In the genomic region with DNA sequence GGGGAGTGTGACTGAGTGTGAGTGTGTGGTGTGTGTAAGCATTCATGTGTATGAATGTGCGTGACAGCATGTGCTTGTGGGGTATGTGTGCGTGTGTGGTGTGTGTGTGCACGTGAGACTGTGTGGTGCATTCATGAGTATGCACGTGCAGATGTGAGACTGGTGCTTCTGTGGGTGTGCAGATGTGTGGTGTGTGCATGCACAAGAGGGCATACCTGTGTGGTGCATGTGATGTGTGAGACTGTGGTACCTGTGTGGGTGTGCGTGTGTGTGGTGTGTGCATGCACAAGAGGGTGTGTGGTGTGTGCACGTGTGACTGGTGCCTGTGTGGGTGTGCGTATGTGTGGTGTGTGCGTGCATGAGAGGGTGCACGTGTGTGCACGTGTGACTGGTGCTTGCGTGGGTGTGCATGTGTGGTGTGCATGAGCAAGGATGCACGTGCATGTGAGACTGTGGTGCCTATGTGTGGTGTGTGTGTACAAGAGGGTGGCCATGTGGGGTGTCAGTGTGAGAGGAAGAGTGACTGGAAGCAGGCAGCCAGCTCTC, we compare ENCODE assay signal across 22 cellular contexts.
DNase-seq lines count a peak whose midpoint lies in the region; ATAC-seq, FAIRE-seq and TF ChIP-seq lines count a peak whose summit lies in the region.
"Had no signal": no experiment of that assay in that cellular context is flagged by ENCODE, and none has a peak within 500 bp of the region (broad histone marks: within the 10 kb centered on the region; RNA-seq: fewer than 3 reads in every experiment).

No MANE protein-coding gene starts in this region.

- peak overlapping the region; percentile 96 for H3K14ac ChIP-seq in neuronal stem cell (ENCODE audit: low read length)

- peak overlapping the region; percentile 49 for H2AK5ac ChIP-seq in neuronal stem cell (ENCODE audit: low read depth, low read length)

- peaks cover 58% of the 10 kb centered on the region for H4K20me1 ChIP-seq in DND-41 (ENCODE audit: insufficient read depth, low read length)

- peak overlapping the region; percentile 29 for H2BK5ac ChIP-seq in neuronal stem cell (ENCODE audit: low read length)

- no peak overlapping the region for H3K4me3 ChIP-seq in DND-41 (ENCODE audit: low read depth in 1 of 2, low read length in 2 of 2)
- H3K4me3 ChIP-seq in HEK293 (ENCODE audit: low read depth, low read length) = no peak overlapping the region
- H3K4me3 ChIP-seq in bronchial epithelial cell (ENCODE audit: low read depth, low read length) = no peak overlapping the region
- peak overlapping the region in 1 of 2 donors; percentile 70 for H3K4me3 ChIP-seq in neuronal stem cell (ENCODE audit: low read length in 2 of 2)
- H3K4me3 ChIP-seq: BLaER1, SK-N-MC had no signal

- H4K8ac ChIP-seq in neuronal stem cell (ENCODE audit: low read depth, low read length) = no peak overlapping the region

- H4K91ac ChIP-seq in neuronal stem cell (ENCODE audit: low read depth, low read length, poor library complexity) = no peak overlapping the region

- no peak overlapping the region for H2BK120ac ChIP-seq in neuronal stem cell (ENCODE audit: low read depth, low read length)

- no peak for TF ChIP-seq CTCF in DND-41 (IDR thresholded peaks at IDR 0.05; ENCODE audit: borderline replicate concordance, extremely low read depth, low read length, poor library complexity, severe bottlenecking)
- no peak for TF ChIP-seq CTCF in HEK293 (tag by site-specific recombination; IDR thresholded peaks at IDR 0.05)
- TF ChIP-seq CTCF in bronchial epithelial cell (IDR thresholded peaks at IDR 0.05; ENCODE audit: insufficient read depth, low read length, severe bottlenecking) = no peak
- TF ChIP-seq CTCF in GM10248 (IDR thresholded peaks at IDR 0.05; ENCODE audit: control extremely low read depth, extremely low read depth, low read depth, missing control alignments) = no peak

- no peak overlapping the region for H2AFZ ChIP-seq in DND-41 (ENCODE audit: low read depth, low read length)
- no peak overlapping the region for H2AFZ ChIP-seq in neuronal stem cell (ENCODE audit: low read length)

- no peak overlapping the region for H3K4me2 ChIP-seq in DND-41 (ENCODE audit: insufficient read depth, low read length)
- no peak overlapping the region for H3K4me2 ChIP-seq in neuronal stem cell (ENCODE audit: insufficient read depth, low read length, poor library complexity, severe bottlenecking)

- H3K4ac ChIP-seq in neuronal stem cell (ENCODE audit: low read length) = peak overlapping the region; percentile 46

- H3K9me3 ChIP-seq in DND-41 (ENCODE audit: insufficient read depth, low read length, severe bottlenecking) (no peaks in the 10 kb centered on the region), HEK293 (ENCODE audit: control insufficient read depth, insufficient read depth, low read depth, low read length) (no peaks in the 10 kb centered on the region), neuronal stem cell (replicated peaks in 1 of 2; ENCODE audit: control insufficient read depth in 2 of 2, insufficient read depth in 1 of 2, low read depth in 1 of 2, low read length in 2 of 2) (peaks cover 3 to 7% of the 10 kb centered on the region in 2 donors)

- H2BK12ac ChIP-seq in neuronal stem cell (ENCODE audit: low read length) = no peak overlapping the region

- H2BK15ac ChIP-seq in neuronal stem cell (ENCODE audit: low read length) = no peak overlapping the region

- no CpG with 5 or more reads among the region's 12 CpGs for WGBS in neuronal stem cell (ENCODE audit: extremely low coverage in 2 of 2, insufficient read length in 2 of 2, insufficient replicate concordance in 1 of 2), 2 donors

- H3K79me2 ChIP-seq in DND-41 (ENCODE audit: insufficient read depth, low read length) = no peaks in the 10 kb centered on the region

- peak overlapping the region; percentile 23 for H3K18ac ChIP-seq in neuronal stem cell (ENCODE audit: low read length)

- H3K36me3 ChIP-seq in DND-41 (ENCODE audit: insufficient read depth, low read length) (peaks cover 96% of the 10 kb centered on the region), HEK293 (ENCODE audit: control insufficient read depth in 2 of 2, insufficient read depth in 1 of 2, low read length in 2 of 2) (no peaks in the 10 kb centered on the region), bronchial epithelial cell (ENCODE audit: control insufficient read depth, insufficient read depth, low read length) (no peaks in the 10 kb centered on the region), neuronal stem cell (replicated peaks in 1 of 2; ENCODE audit: control insufficient read depth in 2 of 2, insufficient read depth in 2 of 2, low read length in 2 of 2) (peaks cover 6 to 35% of the 10 kb centered on the region in 2 donors)

- CTCF ChIA-PET in HEK293 (lab: Yijun Ruan, JAX) (no interaction called here), GM10248 (lab: Yijun Ruan, JAX) (no interaction called here)

- H3K23ac ChIP-seq in neuronal stem cell (ENCODE audit: low read depth, low read length, poor library complexity) = peak overlapping the region; percentile 68

- H3K9ac ChIP-seq in DND-41 (ENCODE audit: low read depth, low read length) (no peak overlapping the region), neuronal stem cell (ENCODE audit: low read depth, low read length, poor library complexity) (peak overlapping the region; percentile 73)
- H3K9ac ChIP-seq: BLaER1 had no signal

- POLR2A ChIA-PET in HEK293 (lab: Yijun Ruan, JAX) = no interaction called here
- POLR2A ChIA-PET in GM10248 (lab: Yijun Ruan, JAX) = no interaction called here

- peak overlapping the region; percentile 16; the same call in 1 of the 2 replicates for H3K27ac ChIP-seq in DND-41 (ENCODE audit: low read length)
- no peak overlapping the region for H3K27ac ChIP-seq in HEK293 (ENCODE audit: extremely low read depth, low read depth, low read length)
- no peak overlapping the region for H3K27ac ChIP-seq in neuronal stem cell (replicated peaks; ENCODE audit: low read length)
- H3K27ac ChIP-seq: BLaER1, SK-N-MC had no signal

- DNase-seq in DND-41 = no peak
- DNase-seq in bronchial epithelial cell (ENCODE audit: low read depth) = no peak
- DNase-seq in neuronal stem cell (ENCODE audit: low spot score) = no peak
- no peak for DNase-seq in SKM-1 treated with dmso at 0.1 percent for 144 hours (lab: John Stamatoyannopoulos, UW; ENCODE audit: unreplicated experiment)
- no peak for DNase-seq in GM10248 (ENCODE audit: extremely low spot score)
- DNase-seq: CD4-positive, CD25-positive, alpha-beta regulatory T cell; NCI-H1048; NCI-H1417; NCI-H1694 treated with DMSO at 0.1 percent for 48 hours; NCI-H2081; NCI-H226; NCI-H510A; NCI-H69; SIG-M5 had no signal

- ATAC-seq in DND-41 (ENCODE audit: insufficient read depth, low read depth) (0 out of 3 replicates have a peak, but pooled peaks have one; percentile 16), SK-N-SH treated with all-trans-retinoic acid at 6 μM for 48 hours (no peak), HG02981 (IDR thresholded peaks at IDR 0.05; ENCODE audit: unreplicated experiment) (no peak)
- ATAC-seq: Panc1 had no signal

- FAIRE-seq in bronchial epithelial cell (lab: Jason Lieb, UNC) = peak; percentile 91
- FAIRE-seq: A204.1, H54 had no signal

- no peaks in the 10 kb centered on the region for H3K4me1 ChIP-seq in DND-41 (ENCODE audit: insufficient read depth, low read length)
- no peaks in the 10 kb centered on the region for H3K4me1 ChIP-seq in HEK293 (ENCODE audit: control insufficient read depth, insufficient read depth, low read length)
- peaks cover 0 to 11% of the 10 kb centered on the region in 2 donors for H3K4me1 ChIP-seq in neuronal stem cell (ENCODE audit: control insufficient read depth in 2 of 2, insufficient read depth in 1 of 2, low read depth in 1 of 2, low read length in 2 of 2)

- peaks cover 5% of the 10 kb centered on the region for H3K79me1 ChIP-seq in neuronal stem cell (ENCODE audit: low read depth, low read length)

- H3K27me3 ChIP-seq in DND-41 (ENCODE audit: insufficient read depth, low read length, poor library complexity) = no peaks in the 10 kb centered on the region
- H3K27me3 ChIP-seq in bronchial epithelial cell (ENCODE audit: control insufficient read depth, insufficient read depth, low read length) = no peaks in the 10 kb centered on the region
- H3K27me3 ChIP-seq in neuronal stem cell (ENCODE audit: control insufficient read depth in 3 of 3, insufficient read depth in 3 of 3, low read depth in 1 of 3, low read length in 3 of 3) = peaks cover 0 to 4% (median 0%) of the 10 kb centered on the region in 3 experiments
- H3K27me3 ChIP-seq: BLaER1 had no signal

TF ChIP-seq in HEK293, 187 proteins besides CTCF, POLR2A, EP300 and RAD21 (continues in another document):
- TF ChIP-seq ZFHX2 (tag by site-specific recombination; conservative IDR thresholded peaks at IDR 0.05) (peak; percentile 31; the same call in 1 of the 2 replicates), ZNF548 (tag by site-specific recombination; IDR thresholded peaks at IDR 0.05) (no peak)
- TF ChIP-seq, protein P1, sequence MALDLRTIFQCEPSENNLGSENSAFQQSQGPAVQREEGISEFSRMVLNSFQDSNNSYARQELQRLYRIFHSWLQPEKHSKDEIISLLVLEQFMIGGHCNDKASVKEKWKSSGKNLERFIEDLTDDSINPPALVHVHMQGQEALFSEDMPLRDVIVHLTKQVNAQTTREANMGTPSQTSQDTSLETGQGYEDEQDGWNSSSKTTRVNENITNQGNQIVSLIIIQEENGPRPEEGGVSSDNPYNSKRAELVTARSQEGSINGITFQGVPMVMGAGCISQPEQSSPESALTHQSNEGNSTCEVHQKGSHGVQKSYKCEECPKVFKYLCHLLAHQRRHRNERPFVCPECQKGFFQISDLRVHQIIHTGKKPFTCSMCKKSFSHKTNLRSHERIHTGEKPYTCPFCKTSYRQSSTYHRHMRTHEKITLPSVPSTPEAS (tag by site-specific recombination; IDR thresholded peaks at IDR 0.05) = peak; percentile 54; the same call in 1 of the 2 replicates

TF ChIP-seq in SK-N-SH treated with all-trans-retinoic acid at 6 μM for 48 hours, 23 proteins besides CTCF, POLR2A, EP300 and RAD21 (continues in another document):
- TF ChIP-seq ZFP3 (CRISPR knock-in tag; IDR thresholded peaks at IDR 0.05) = no peak
- TF ChIP-seq RARB (CRISPR knock-in tag; IDR thresholded peaks at IDR 0.05) = no peak
- no peak for TF ChIP-seq ZFP30 (CRISPR knock-in tag; IDR thresholded peaks at IDR 0.05)
- no peak for TF ChIP-seq ZNF565 (CRISPR knock-in tag; conservative IDR thresholded peaks at IDR 0.05; ENCODE audit: low read depth)
- TF ChIP-seq, protein P2, sequence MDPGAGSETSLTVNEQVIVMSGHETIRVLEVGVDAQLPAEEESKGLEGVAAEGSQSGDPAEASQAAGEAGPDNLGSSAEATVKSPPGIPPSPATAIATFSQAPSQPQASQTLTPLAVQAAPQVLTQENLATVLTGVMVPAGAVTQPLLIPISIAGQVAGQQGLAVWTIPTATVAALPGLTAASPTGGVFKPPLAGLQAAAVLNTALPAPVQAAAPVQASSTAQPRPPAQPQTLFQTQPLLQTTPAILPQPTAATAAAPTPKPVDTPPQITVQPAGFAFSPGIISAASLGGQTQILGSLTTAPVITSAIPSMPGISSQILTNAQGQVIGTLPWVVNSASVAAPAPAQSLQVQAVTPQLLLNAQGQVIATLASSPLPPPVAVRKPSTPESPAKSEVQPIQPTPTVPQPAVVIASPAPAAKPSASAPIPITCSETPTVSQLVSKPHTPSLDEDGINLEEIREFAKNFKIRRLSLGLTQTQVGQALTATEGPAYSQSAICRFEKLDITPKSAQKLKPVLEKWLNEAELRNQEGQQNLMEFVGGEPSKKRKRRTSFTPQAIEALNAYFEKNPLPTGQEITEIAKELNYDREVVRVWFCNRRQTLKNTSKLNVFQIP (CRISPR knock-in tag; IDR thresholded peaks at IDR 0.05; ENCODE audit: borderline replicate concordance, low read depth) = no peak
